In the genomic region with DNA sequence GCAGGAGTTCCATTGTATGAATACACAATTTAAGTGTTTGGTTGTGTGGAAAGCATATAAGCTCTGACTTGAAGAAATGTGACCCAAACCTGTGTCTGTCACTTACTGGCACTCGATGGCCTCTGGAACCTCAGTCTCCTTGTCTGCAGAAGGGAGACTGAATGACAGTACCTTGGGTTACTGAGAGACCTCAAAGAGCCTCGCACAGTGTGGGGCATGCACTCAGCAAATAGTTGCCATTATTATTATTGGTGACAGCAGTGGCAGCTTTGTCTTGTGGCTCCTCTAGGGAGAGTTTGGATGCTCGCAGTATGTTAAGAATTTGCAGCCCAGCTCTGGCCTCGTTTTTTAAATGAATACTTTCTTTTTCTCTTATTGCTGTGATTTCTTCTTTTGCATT, we compare ENCODE assay signal across 22 cellular contexts.
"Had no signal": no experiment of that assay in that cellular context is flagged by ENCODE, and none has a peak within 500 bp of the region (broad histone marks: within the 10 kb centered on the region; RNA-seq: fewer than 3 reads in every experiment).

No MANE protein-coding gene starts in this region.

- H3K27ac ChIP-seq: adrenal gland, SK-N-MC, WERI-Rb-1 had no signal

- H3K4me3 ChIP-seq: adrenal gland, SK-N-MC had no signal

- DNase-seq: activated CD4-positive, alpha-beta T cell treated with anti-CD3 and anti-CD28 coated beads for 4 hours; activated CD8-positive, alpha-beta memory T cell treated with anti-CD3 and anti-CD28 coated beads, Interleukin-2, amount 50 U/mL, for 4 hours; activated CD8-positive, alpha-beta T cell treated with anti-CD3 and anti-CD28 coated beads for 36 hours; activated naive CD4-positive, alpha-beta T cell treated with anti-CD3 and anti-CD28 coated beads, Interleukin-2, amount 50 U/mL, for 16 hours; activated naive CD8-positive, alpha-beta T cell treated with anti-CD3 and anti-CD28 coated beads, Interleukin-2, amount 10 ng/mL, durations not matched to agents 7 days and 5 days; adrenal gland; anterior cingulate cortex; KG1; NCI-H1048; NCI-H1694; NCI-H2029; NCI-H2107; NCI-H2171 treated with DMSO at 0.1 percent for 48 hours; NCI-H226; NCI-H526; NCI-H82; NK-92 treated with Interleukin-12 subunit alpha and Interleukin-12 subunit beta, amount 100 ng/mL, for 24 hours; OCI-M1; RPMI8226; T-cell; WERI-Rb-1 had no signal

- H3K27me3 ChIP-seq: adrenal gland had no signal

- H3K36me3 ChIP-seq: adrenal gland, WERI-Rb-1 had no signal

- H3K9me3 ChIP-seq: adrenal gland had no signal
